In the genomic region with DNA sequence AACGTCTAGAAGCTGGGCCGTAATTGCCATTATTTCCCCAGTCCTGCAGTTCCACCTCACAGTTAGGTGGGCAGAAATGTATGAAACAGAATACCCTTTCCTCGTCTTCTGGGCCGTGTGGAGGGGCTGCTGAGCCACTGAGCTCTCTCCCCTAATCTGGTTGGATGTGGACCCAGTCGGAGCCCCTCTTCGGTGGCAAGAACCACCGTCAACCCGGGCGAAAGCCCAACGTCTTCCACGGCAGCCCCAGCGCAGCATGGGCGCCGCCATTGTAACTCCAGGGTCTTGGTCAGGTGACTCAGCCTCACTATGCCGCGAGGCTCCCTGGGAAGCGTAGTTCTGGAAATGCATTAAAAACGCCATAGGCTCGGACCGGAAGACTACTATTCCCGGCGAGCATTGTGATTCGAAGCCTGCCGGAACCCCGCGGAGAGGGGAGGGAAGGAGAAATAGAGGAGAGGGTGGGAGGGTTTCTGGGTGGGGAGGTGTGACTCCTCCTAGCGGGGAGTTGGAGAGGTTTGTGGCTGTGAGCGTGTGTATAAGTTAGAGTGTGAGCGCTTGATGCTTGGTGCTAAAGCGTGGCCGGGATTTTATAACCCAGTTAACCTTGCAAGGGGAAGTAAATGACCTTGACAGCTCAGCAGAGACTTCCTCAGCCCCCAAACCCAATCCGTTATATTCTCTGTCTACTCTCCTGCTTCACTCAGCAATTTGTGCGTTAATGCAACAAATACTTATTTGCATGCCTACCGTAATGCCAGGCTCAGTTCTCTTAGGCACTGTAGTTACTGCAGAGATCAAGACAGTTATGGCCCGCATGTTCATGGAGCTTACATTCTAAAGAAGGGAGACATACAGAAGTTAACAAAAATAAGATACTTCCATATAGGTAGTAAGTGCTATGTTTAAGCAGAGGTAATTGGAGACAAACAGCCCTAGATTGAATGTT, we compare ENCODE assay signal across 8 cellular contexts. TPM values are rescaled to one million over a fixed set of nuclear protein-coding genes. Genes with fewer than 3 reads are reported as not detected.
DNase-seq lines count a peak whose midpoint lies in the region; ATAC-seq and TF ChIP-seq lines count a peak whose summit lies in the region.

TSS of gene GATB (minus strand) at position 295 of the 949 bp plus-strand sequence. CDS start at position 270, 25 bp downstream.

- TF ChIP-seq POLR2A in spleen (IDR thresholded peaks at IDR 0.05) = no peak

- peak within 1 kb of the TSS; percentile 64 for H3K27ac ChIP-seq in caudate nucleus (ENCODE audit: low read depth, low read length)
- H3K27ac ChIP-seq in spleen = peak within 1 kb of the TSS; percentile 47 to 82 (median 72)

- CTCF ChIA-PET in activated B cell treated with CpG ODN at 0.5 μM for 24 hours (lab: Charles Lee) = no interaction called here

- H3K36me3 Mint-ChIP-seq in activated B cell treated with CpG ODN at 0.5 μM for 24 hours (ENCODE audit: low read depth) = peaks cover 20% of the 10 kb centered on the region

- H3K27me3 Mint-ChIP-seq in activated B cell treated with CpG ODN at 0.5 μM for 24 hours = peaks cover 6% of the 10 kb centered on the region

- TF ChIP-seq CTCF in AG10803 (conservative IDR thresholded peaks at IDR 0.05; ENCODE audit: low read length) = peak; percentile 58
- TF ChIP-seq CTCF in activated B cell treated with CpG ODN at 0.5 μM for 24 hours (IDR thresholded peaks at IDR 0.05) = no peak
- TF ChIP-seq CTCF in spleen (IDR thresholded peaks at IDR 0.05 in 8 of 11, conservative IDR thresholded peaks at IDR 0.05 in 3 of 11) = peak; percentile 35 to 80 (median 69)

- POLR2A ChIA-PET in activated B cell treated with CpG ODN at 0.5 μM for 24 hours (lab: Charles Lee) = interaction anchor here (1.4 kb wide), 1 partner anchor 660 kb away, joined by 5 read pairs; no protein-coding TSS in a partner anchor

- peaks cover 0 to 26% (median 14%) of the 10 kb centered on the region in 6 donors for H3K36me3 ChIP-seq in spleen

- H3K4me1 ChIP-seq in spleen = peaks cover 8 to 18% (median 14%) of the 10 kb centered on the region in 6 donors

- H3K4me3 ChIP-seq in AG10803 (ENCODE audit: low read length) (peak within 1 kb of the TSS; percentile 92), spleen (peak within 1 kb of the TSS; percentile 73 to 82 (median 78))

- ATAC-seq in GM19023 (IDR thresholded peaks at IDR 0.05; ENCODE audit: unreplicated experiment) (peak; percentile 99), HG03280 (IDR thresholded peaks at IDR 0.05; ENCODE audit: unreplicated experiment) (peak; percentile 100), activated B cell treated with CpG ODN at 0.5 μM for 24 hours (ENCODE audit: low read depth) (peak; percentile 98)

- intact Hi-C loops in activated B cell treated with CpG ODN at 0.5 μM for 24 hours (cut with micrococcal nuclease) (loop anchor here (1.0 to 5.0 kb wide), 6 partner anchors 352 to 1581 kb away; partner anchors contain the start of genes ARFIP1, FHIP1A, LRBA and MND1), spleen (cut with DNase I; ENCODE audit: low total_unique reads) (loop anchor here (10.0 kb wide), 1 partner anchor 604 kb away; no protein-coding TSS in a partner anchor)

- DNase-seq in AG10803 (ENCODE audit: low read depth) (peak; percentile 93), NCI-H345 (lab: John Stamatoyannopoulos, UW) (peak; percentile 96), activated B cell treated with CpG ODN at 0.5 μM for 24 hours (peak; percentile 76), caudate nucleus (lab: John Stamatoyannopoulos, UW) (peak; percentile 46 to 99 (median 94)), inferior parietal cortex (ENCODE audit: extremely low spot score) (peak; percentile 99), spleen (peak; percentile 96)

- H3K4me1 Mint-ChIP-seq in activated B cell treated with CpG ODN at 0.5 μM for 24 hours = peaks cover 13% of the 10 kb centered on the region

- H3K9me3 Mint-ChIP-seq in activated B cell treated with CpG ODN at 0.5 μM for 24 hours = no peaks in the 10 kb centered on the region

- H3K4me3 Mint-ChIP-seq in activated B cell treated with CpG ODN at 0.5 μM for 24 hours = peak within 1 kb of the TSS; percentile 100

- 4 to 7% (median 5%) methylated on average over 24 to 35 of the region's 35 CpGs for WGBS in spleen, 5 donors

- no peaks in the 10 kb centered on the region for H3K9me3 ChIP-seq in spleen

- H3K27ac Mint-ChIP-seq in activated B cell treated with CpG ODN at 0.5 μM for 24 hours = peak within 1 kb of the TSS; percentile 98

- peaks cover 0 to 8% (median 0%) of the 10 kb centered on the region in 7 donors for H3K27me3 ChIP-seq in spleen (replicated peaks in 1 of 7)

RNA-seq across cellular contexts. Expression of gene GATB, which starts in this region (rescaled TPM):
- total RNA-seq in activated B cell treated with CpG ODN at 0.5 μM for 24 hours (22.1 and 22.9 TPM in 2 replicates), spleen (10 to 100 TPM; 12.6 to 22.7 (median 15.6) TPM)
- 10 to 100 TPM; 17.3 to 19.9 (median 18.8) TPM for polyA plus RNA-seq in spleen

Comparison
In these comparisons a context has a peak if more than half of its experiments do, and no peak if none do; other contexts are left out.
1. Peak in every context shown above with its lines: DNase-seq, ATAC-seq, H3K4me3 ChIP-seq and H3K27ac ChIP-seq.